2 cellular contexts compared by ENCODE assay signal in the genomic region with DNA sequence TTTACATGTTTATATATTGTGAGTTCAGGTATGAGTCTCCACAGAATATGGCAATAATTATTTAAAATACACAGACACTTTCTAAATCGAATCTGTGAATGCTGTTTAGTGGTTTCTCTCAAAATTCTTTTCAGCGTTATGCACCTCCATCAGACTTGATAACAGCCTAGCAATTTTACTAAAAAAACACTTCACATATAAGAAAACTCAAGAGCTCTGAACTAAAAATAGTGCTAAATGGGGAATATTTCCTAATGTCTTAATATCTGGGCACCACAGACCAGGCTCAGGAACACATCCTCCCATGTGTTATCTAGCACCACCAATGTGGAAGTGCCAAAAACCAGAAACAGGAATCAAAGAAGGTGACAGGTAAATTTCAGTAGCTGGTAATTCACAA.
TF ChIP-seq lines count a peak whose summit lies in the region.

No MANE protein-coding gene starts in this region.

TF ChIP-seq in A549, 52 proteins besides CTCF, POLR2A, EP300 and RAD21:
- TF ChIP-seq BHLHE40 (IDR thresholded peaks at IDR 0.05; ENCODE audit: low read depth, low read length) = no peak

TF ChIP-seq in IMR-90, 13 proteins besides CTCF, POLR2A, EP300 and RAD21:
- TF ChIP-seq MAFK (IDR thresholded peaks at IDR 0.05; ENCODE audit: low read depth, low read length) = no peak
- no peak for TF ChIP-seq NFE2L2 (IDR thresholded peaks at IDR 0.05; ENCODE audit: low read depth, low read length)
- TF ChIP-seq, protein P1, sequence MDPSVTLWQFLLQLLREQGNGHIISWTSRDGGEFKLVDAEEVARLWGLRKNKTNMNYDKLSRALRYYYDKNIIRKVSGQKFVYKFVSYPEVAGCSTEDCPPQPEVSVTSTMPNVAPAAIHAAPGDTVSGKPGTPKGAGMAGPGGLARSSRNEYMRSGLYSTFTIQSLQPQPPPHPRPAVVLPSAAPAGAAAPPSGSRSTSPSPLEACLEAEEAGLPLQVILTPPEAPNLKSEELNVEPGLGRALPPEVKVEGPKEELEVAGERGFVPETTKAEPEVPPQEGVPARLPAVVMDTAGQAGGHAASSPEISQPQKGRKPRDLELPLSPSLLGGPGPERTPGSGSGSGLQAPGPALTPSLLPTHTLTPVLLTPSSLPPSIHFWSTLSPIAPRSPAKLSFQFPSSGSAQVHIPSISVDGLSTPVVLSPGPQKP (IDR thresholded peaks at IDR 0.05; ENCODE audit: borderline replicate concordance, low read depth, low read length) = no peak
- no peak for TF ChIP-seq RFX5 (IDR thresholded peaks at IDR 0.05; ENCODE audit: low read depth, low read length)
- TF ChIP-seq FOS (IDR thresholded peaks at IDR 0.05; ENCODE audit: low read depth, low read length) = no peak
- TF ChIP-seq CHD1 (IDR thresholded peaks at IDR 0.05; ENCODE audit: low read depth, low read length) = no peak
- no peak for TF ChIP-seq MAZ (IDR thresholded peaks at IDR 0.05; ENCODE audit: borderline replicate concordance, low read depth, low read length)
- TF ChIP-seq SMC3 (IDR thresholded peaks at IDR 0.05; ENCODE audit: low read depth, low read length) = no peak
- no peak for TF ChIP-seq CEBPB (IDR thresholded peaks at IDR 0.05; ENCODE audit: low read depth, low read length)
- TF ChIP-seq RCOR1 (IDR thresholded peaks at IDR 0.05; ENCODE audit: insufficient replicate concordance, low read length) = no peak
- no peak for TF ChIP-seq MXI1 (IDR thresholded peaks at IDR 0.05; ENCODE audit: borderline replicate concordance, low read depth, low read length)
- TF ChIP-seq BHLHE40 (IDR thresholded peaks at IDR 0.05; ENCODE audit: low read depth, low read length) = no peak
- TF ChIP-seq, protein P2, sequence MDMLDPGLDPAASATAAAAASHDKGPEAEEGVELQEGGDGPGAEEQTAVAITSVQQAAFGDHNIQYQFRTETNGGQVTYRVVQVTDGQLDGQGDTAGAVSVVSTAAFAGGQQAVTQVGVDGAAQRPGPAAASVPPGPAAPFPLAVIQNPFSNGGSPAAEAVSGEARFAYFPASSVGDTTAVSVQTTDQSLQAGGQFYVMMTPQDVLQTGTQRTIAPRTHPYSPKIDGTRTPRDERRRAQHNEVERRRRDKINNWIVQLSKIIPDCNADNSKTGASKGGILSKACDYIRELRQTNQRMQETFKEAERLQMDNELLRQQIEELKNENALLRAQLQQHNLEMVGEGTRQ (IDR thresholded peaks at IDR 0.05; ENCODE audit: low read depth, low read length) = no peak
